26 cellular contexts compared by ENCODE assay signal in genomic region chr12:97425380-97425779, GRCh38. TPM values are rescaled to one million over a fixed set of nuclear protein-coding genes. Genes with fewer than 3 reads are reported as not detected.
DNase-seq lines count a peak whose midpoint lies in the region; ATAC-seq, FAIRE-seq and TF ChIP-seq lines count a peak whose summit lies in the region.
"Had no signal": no experiment of that assay in that cellular context is flagged by ENCODE, and none has a peak within 500 bp of the region (broad histone marks: within the 10 kb centered on the region; RNA-seq: fewer than 3 reads in every experiment).

No MANE protein-coding gene starts in this region.

- DNase-seq in GM23338 (ENCODE audit: low spot score) (peak; percentile 17), bronchial epithelial cell (ENCODE audit: low read depth) (no peak), neural progenitor cell (ENCODE audit: low spot score) (no peak), KBM-7 (no peak), EL (no peak)
- DNase-seq: C1 segment of cervical spinal cord; CD4-positive, alpha-beta memory T cell; DMS53; GDM1; IMR-90; NCI-H1048; NCI-H1694 treated with DMSO at 0.1 percent for 48 hours; NCI-H2081; NCI-H526 treated with DMSO at 0.1 percent for 48 hours; RPMI8226; SHP77; T-helper 1 cell had no signal

- peak overlapping the region; percentile 96 for H3K27ac Mint-ChIP-seq in GM23338
- H3K27ac Mint-ChIP-seq in neural progenitor cell: no peak overlapping the region
- H3K27ac Mint-ChIP-seq: CD4-positive, alpha-beta memory T cell had no signal

- H3K36me3 Mint-ChIP-seq in GM23338 (ENCODE audit: low read depth): peaks cover 3% of the 10 kb centered on the region; the same call in 1 of the 3 replicates
- H3K36me3 Mint-ChIP-seq in neural progenitor cell: peaks cover 26% of the 10 kb centered on the region
- H3K36me3 Mint-ChIP-seq: CD4-positive, alpha-beta memory T cell had no signal

- CTCF ChIA-PET in HEK293 (lab: Yijun Ruan, JAX): interaction anchor here (0.6 kb wide), 1 partner anchor 342 kb away, joined by 3 read pairs; no protein-coding TSS in a partner anchor

- no peaks in the 10 kb centered on the region for H3K9me3 ChIP-seq in HEK293 (ENCODE audit: control insufficient read depth, insufficient read depth, low read depth, low read length)
- no peaks in the 10 kb centered on the region for H3K9me3 ChIP-seq in neural progenitor cell (ENCODE audit: low read depth)

- H3K27me3 Mint-ChIP-seq in GM23338 (ENCODE audit: insufficient read depth, low read depth, poor library complexity) (peaks cover 1% of the 10 kb centered on the region), neural progenitor cell (ENCODE audit: insufficient read depth, low read depth) (peaks cover 3% of the 10 kb centered on the region)

- H4K20me1 ChIP-seq in GM23338 (replicated peaks; ENCODE audit: insufficient read depth) (no peaks in the 10 kb centered on the region), neural progenitor cell (ENCODE audit: low read depth) (no peaks in the 10 kb centered on the region)

- H3K9me2 ChIP-seq in GM23338 (ENCODE audit: insufficient read depth): peaks cover 6% of the 10 kb centered on the region; the same call in 1 of the 2 replicates

- H3K79me2 ChIP-seq in GM23338 (replicated peaks; ENCODE audit: insufficient read depth) (no peaks in the 10 kb centered on the region), neural progenitor cell (ENCODE audit: low read depth) (no peaks in the 10 kb centered on the region)

- no peaks in the 10 kb centered on the region for H3K27me3 ChIP-seq in GM23338 (ENCODE audit: insufficient read depth)
- H3K27me3 ChIP-seq in bronchial epithelial cell (ENCODE audit: control insufficient read depth, insufficient read depth, low read length): no peaks in the 10 kb centered on the region
- H3K27me3 ChIP-seq in neural progenitor cell: no peaks in the 10 kb centered on the region

- H3K4me1 ChIP-seq in GM23338 (ENCODE audit: insufficient read depth) (peaks cover 50% of the 10 kb centered on the region), HEK293 (ENCODE audit: control insufficient read depth, insufficient read depth, low read length) (no peaks in the 10 kb centered on the region), neural progenitor cell (peaks cover 18% of the 10 kb centered on the region)

- H3K4me2 ChIP-seq in GM23338 (peak overlapping the region; percentile 44), neural progenitor cell (no peak overlapping the region)
- H3K4me2 ChIP-seq: KMS-11 had no signal

- H3K27ac ChIP-seq in GM23338 (ENCODE audit: low read depth) (peak overlapping the region; percentile 66), HEK293 (ENCODE audit: extremely low read depth, low read depth, low read length) (no peak overlapping the region), neural progenitor cell (no peak overlapping the region)
- H3K27ac ChIP-seq: KMS-11 had no signal

- peak; percentile 60 for FAIRE-seq in bronchial epithelial cell (lab: Jason Lieb, UNC)
- FAIRE-seq: GM12878, H54 had no signal

- H3K9me3 Mint-ChIP-seq in GM23338 (no peaks in the 10 kb centered on the region), neural progenitor cell (peaks cover 4% of the 10 kb centered on the region)

- H3K9ac ChIP-seq in neural progenitor cell: no peak overlapping the region
- H3K9ac ChIP-seq: KMS-11 had no signal

- H3K4me3 Mint-ChIP-seq in GM23338: no peak overlapping the region
- H3K4me3 Mint-ChIP-seq in neural progenitor cell: no peak overlapping the region
- H3K4me3 Mint-ChIP-seq: CD4-positive, alpha-beta memory T cell had no signal

- peak; percentile 22 for ATAC-seq in GM23338
- ATAC-seq in GM18511 (IDR thresholded peaks at IDR 0.05; ENCODE audit: unreplicated experiment): no peak
- ATAC-seq: GM12878 had no signal

- in situ Hi-C loops in KBM-7 (cut with MboI; ENCODE audit: low pct_unique_long_range_greater_than_20kb, low sequenced_read_pairs): no loop called here

- POLR2A ChIA-PET in HEK293 (lab: Yijun Ruan, JAX): no interaction called here

- no peak; a peak in 1 of 4 replicates for TF ChIP-seq CTCF in GM23338 (conservative IDR thresholded peaks at IDR 0.05; ENCODE audit: low read depth in 2 of 2)
- no peak for TF ChIP-seq CTCF in HEK293 (tag by site-specific recombination; IDR thresholded peaks at IDR 0.05)
- no peak for TF ChIP-seq CTCF in bronchial epithelial cell (IDR thresholded peaks at IDR 0.05; ENCODE audit: insufficient read depth, low read length, severe bottlenecking)
- no peak for TF ChIP-seq CTCF in neural progenitor cell (IDR thresholded peaks at IDR 0.05)

- H3K4me1 Mint-ChIP-seq in GM23338 (peaks cover 57% of the 10 kb centered on the region), neural progenitor cell (peaks cover 17% of the 10 kb centered on the region)
- H3K4me1 Mint-ChIP-seq: CD4-positive, alpha-beta memory T cell had no signal

- 0 out of 2 replicates have a peak, but pooled peaks cover 4% of the 10 kb centered on the region for H3F3A ChIP-seq in GM23338 (replicated peaks; ENCODE audit: low read depth)
- peaks cover 6% of the 10 kb centered on the region for H3F3A ChIP-seq in neural progenitor cell (ENCODE audit: low read depth)

- H3K36me3 ChIP-seq in GM23338 (ENCODE audit: insufficient read depth) (no peaks in the 10 kb centered on the region), HEK293 (ENCODE audit: control insufficient read depth in 2 of 2, insufficient read depth in 1 of 2, low read length in 2 of 2) (no peaks in the 10 kb centered on the region), bronchial epithelial cell (ENCODE audit: control insufficient read depth, insufficient read depth, low read length) (no peaks in the 10 kb centered on the region), neural progenitor cell (no peaks in the 10 kb centered on the region)

- H2AFZ ChIP-seq in GM23338 (peak overlapping the region; percentile 9; the same call in 1 of the 2 replicates), neural progenitor cell (replicated peaks) (peak overlapping the region; percentile 85)

- H3K4me3 ChIP-seq in GM23338 (no peak overlapping the region), HEK293 (ENCODE audit: low read depth, low read length) (no peak overlapping the region), bronchial epithelial cell (ENCODE audit: low read depth, low read length) (no peak overlapping the region), neural progenitor cell (no peak overlapping the region)
- H3K4me3 ChIP-seq: GM12878 had no signal

TF ChIP-seq in GM23338, 12 proteins besides CTCF, POLR2A, EP300 and RAD21:
- peak; percentile 67 for TF ChIP-seq CREB1 (CRISPR knock-in tag; IDR thresholded peaks at IDR 0.05; ENCODE audit: low read depth)
- no peak for TF ChIP-seq POLR2AphosphoS5 (IDR thresholded peaks at IDR 0.05; ENCODE audit: low read depth)
TF ChIP-seq in GM23338: peak in this region for 1.

TF ChIP-seq in HEK293, 187 proteins besides CTCF, POLR2A, EP300 and RAD21:
- TF ChIP-seq ATF2 (tag by site-specific recombination; IDR thresholded peaks at IDR 0.05; ENCODE audit: low read depth) (peak; percentile 57; the same call in 1 of the 2 replicates), ZNF350 (tag by site-specific recombination; IDR thresholded peaks at IDR 0.05) (no peak), ZFHX2 (tag by site-specific recombination; conservative IDR thresholded peaks at IDR 0.05) (no peak), ZNF302 (tag by site-specific recombination; IDR thresholded peaks at IDR 0.05; ENCODE audit: low read depth) (no peak)

RNA-seq across cellular contexts. Expression of gene RMST, which starts 37.2 kb away (rescaled TPM):
- 71.4 and 86.0 TPM in 2 replicates for total RNA-seq in GM23338 (2014; rRNA removed; shearing (Covaris generic))
- polyA plus RNA-seq in GM23338 (2016; fragmentation: Nextera tagmentation; extraction: Ambion mirVana): 38.1 and 46.3 TPM in 2 replicates
- total RNA-seq in bronchial epithelial cell (not detected in 2 replicates), neural progenitor cell (ENCODE audit: low replicate concordance) (110 and 170 TPM in 2 replicates)
- total RNA-seq: A673; CD4-positive, alpha-beta memory T cell; Daoy; HT1080; IMR-90; SK-MEL-5 had no signal
- polyA plus RNA-seq: CD4-positive, alpha-beta memory T cell; IMR-90 had no signal

Comparison
In these comparisons a context has a peak if more than half of its experiments do, and no peak if none do; other contexts are left out.
1. RNA of gene RMST, which starts 37.2 kb away (total RNA-seq): 110 to 170 TPM in neural progenitor cell and 71.4 to 86.0 TPM in GM23338; not detected in bronchial epithelial cell; every median in the first group is over 10 times any median in the second.